In genomic region chr3:113629941-113630340, GRCh38 we compare ENCODE assay signal across 15 cellular contexts.
DNase-seq lines count a peak whose midpoint lies in the region; ATAC-seq, FAIRE-seq and TF ChIP-seq lines count a peak whose summit lies in the region.
"Had no signal": no experiment of that assay in that cellular context is flagged by ENCODE, and none has a peak within 500 bp of the region (broad histone marks: within the 10 kb centered on the region; RNA-seq: fewer than 3 reads in every experiment).

No MANE protein-coding gene starts in this region.

- POLR2A ChIA-PET in CD4-positive, alpha-beta T cell (lab: Charles Lee) = no interaction called here

- no peak overlapping the region for H3K27ac Mint-ChIP-seq in CD4-positive, alpha-beta T cell
- H3K27ac Mint-ChIP-seq: activated CD4-positive, alpha-beta memory T cell treated with anti-CD3 and anti-CD28 coated beads, Interleukin-2, amount 10 ng/mL, durations not matched to agents 7 days and 5 days; activated T-helper 2 cell treated with anti-CD3 and anti-CD28 coated beads, Interferon-gamma antibody, Interleukin-2, Interleukin-4, amounts not matched to agents 10 μg/mL and 5 μg/mL and 100 μg/mL, durations not matched to agents 14 hours and 24 hours and 36 hours had no signal

- H3K36me3 Mint-ChIP-seq in CD4-positive, alpha-beta T cell (ENCODE audit: low read depth) = peaks cover 59% of the 10 kb centered on the region

- no peak for TF ChIP-seq CTCF in CD4-positive, alpha-beta T cell (IDR thresholded peaks at IDR 0.05)

- H3K9me3 Mint-ChIP-seq in CD4-positive, alpha-beta T cell = no peaks in the 10 kb centered on the region
- H3K9me3 Mint-ChIP-seq: activated CD4-positive, alpha-beta memory T cell treated with anti-CD3 and anti-CD28 coated beads, Interleukin-2, amount 10 ng/mL, durations not matched to agents 7 days and 5 days; activated T-helper 2 cell treated with anti-CD3 and anti-CD28 coated beads, Interferon-gamma antibody, Interleukin-2, Interleukin-4, amounts not matched to agents 10 μg/mL and 5 μg/mL and 100 μg/mL, durations not matched to agents 14 hours and 24 hours and 36 hours had no signal

- DNase-seq in GM03348 (ENCODE audit: low spot score) (peak; percentile 16), NCI-H510A (lab: John Stamatoyannopoulos, UW) (peak; percentile 67), medulla oblongata (ENCODE audit: extremely low spot score) (peak; percentile 53), sciatic nerve (ENCODE audit: low spot score) (no peak), iPS-NIHi7 (ENCODE audit: extremely low spot score) (no peak), HTR-8/SVneo (ENCODE audit: insufficient read length, low spot score) (no peak)
- no peak for DNase-seq in CD4-positive, alpha-beta T cell
- DNase-seq: activated CD4-positive, alpha-beta memory T cell treated with anti-CD3 and anti-CD28 coated beads, Interleukin-2, amount 10 ng/mL, durations not matched to agents 7 days and 5 days; effector CD8-positive, alpha-beta T cell; NCI-H2081 treated with DMSO at 0.1 percent for 48 hours had no signal

- no peak for FAIRE-seq in HTR-8/SVneo (lab: Jason Lieb, UNC)
- FAIRE-seq: islet of Langerhans, TTC549 had no signal

- ATAC-seq in sciatic nerve = peak; percentile 43
- ATAC-seq in GM18873 (IDR thresholded peaks at IDR 0.05; ENCODE audit: low FRiP score, unreplicated experiment) = no peak
- no peak for ATAC-seq in CD4-positive, alpha-beta T cell (ENCODE audit: poor library complexity)

- H3K4me3 Mint-ChIP-seq in CD4-positive, alpha-beta T cell = no peak overlapping the region
- H3K4me3 Mint-ChIP-seq: activated CD4-positive, alpha-beta memory T cell treated with anti-CD3 and anti-CD28 coated beads, Interleukin-2, amount 10 ng/mL, durations not matched to agents 7 days and 5 days had no signal

- peaks cover 16% of the 10 kb centered on the region for H3K4me1 Mint-ChIP-seq in CD4-positive, alpha-beta T cell (ENCODE audit: low read depth)
- H3K4me1 Mint-ChIP-seq: activated CD4-positive, alpha-beta memory T cell treated with anti-CD3 and anti-CD28 coated beads, Interleukin-2, amount 10 ng/mL, durations not matched to agents 7 days and 5 days had no signal

- CTCF ChIA-PET in CD4-positive, alpha-beta T cell (lab: Charles Lee) = no interaction called here

- H3K27me3 ChIP-seq in CD4-positive, alpha-beta T cell (ENCODE audit: control insufficient read depth, insufficient read depth, low read length) = no peaks in the 10 kb centered on the region
- H3K27me3 ChIP-seq: tibial nerve had no signal

- H3K27ac ChIP-seq in CD4-positive, alpha-beta T cell (ENCODE audit: low read depth, low read length) = no peak overlapping the region
- H3K27ac ChIP-seq: tibial nerve had no signal

- H3K9me3 ChIP-seq in CD4-positive, alpha-beta T cell (ENCODE audit: control insufficient read depth, low read length) = no peaks in the 10 kb centered on the region
- H3K9me3 ChIP-seq: tibial nerve had no signal

- intact Hi-C loops in sciatic nerve (cut with DNase I) = no loop called here
- intact Hi-C loops in CD4-positive, alpha-beta T cell (cut with DNase I, micrococcal nuclease) = no loop called here

- H3K27me3 Mint-ChIP-seq in CD4-positive, alpha-beta T cell = no peaks in the 10 kb centered on the region
- H3K27me3 Mint-ChIP-seq: activated CD4-positive, alpha-beta memory T cell treated with anti-CD3 and anti-CD28 coated beads, Interleukin-2, amount 10 ng/mL, durations not matched to agents 7 days and 5 days had no signal

Comparison
In these comparisons a context has a peak if more than half of its experiments do, and no peak if none do; other contexts are left out.
1. DNase-seq: peak in GM03348 (single experiment), NCI-H510A (single experiment) and medulla oblongata (single experiment); none in sciatic nerve (single experiment), iPS-NIHi7 (single experiment), CD4-positive, alpha-beta T cell (0 of 10) and HTR-8/SVneo (single experiment).